In the genomic region with DNA sequence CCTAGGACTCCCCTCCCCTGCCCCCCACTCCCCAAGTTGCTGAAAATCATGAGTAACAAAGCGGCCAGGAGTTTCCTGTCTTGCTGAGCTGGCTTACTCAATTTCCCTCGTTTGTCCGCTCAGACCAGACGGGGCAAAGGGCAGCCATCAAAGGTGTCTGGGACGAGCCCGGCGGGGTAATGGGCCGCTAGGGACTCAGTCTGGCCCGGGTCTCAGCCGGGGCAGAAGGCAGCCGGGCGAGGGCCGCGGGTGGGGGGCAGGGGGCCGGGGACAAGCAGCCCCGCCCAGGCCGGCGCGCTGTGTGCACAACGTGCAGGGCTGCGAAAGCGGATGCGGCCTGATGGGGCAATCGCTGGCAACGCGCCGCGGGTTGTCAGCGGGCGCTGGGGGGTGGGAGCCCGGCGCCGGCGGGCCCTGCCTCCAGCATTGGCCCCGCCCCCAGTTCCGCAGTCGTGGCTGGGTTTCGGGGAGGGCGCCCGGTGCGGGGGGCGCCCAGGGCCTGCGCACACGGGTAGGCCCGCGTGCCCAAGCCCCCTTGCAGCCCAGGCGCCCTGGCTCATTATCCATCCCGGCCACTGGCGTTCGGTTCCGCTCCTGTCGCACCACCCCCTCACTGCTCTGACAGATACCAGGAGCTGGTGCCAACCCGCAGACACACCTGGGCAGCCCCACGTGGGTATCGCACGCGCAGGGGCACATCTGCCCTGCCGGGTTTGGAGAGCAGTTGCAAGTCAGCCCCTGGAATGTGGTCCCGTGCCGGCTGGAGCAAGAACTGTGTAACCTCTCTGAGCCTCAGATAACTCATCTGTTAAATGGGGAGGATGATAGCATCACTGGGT, we compare ENCODE assay signal across 8 cellular contexts. TPM values are rescaled to one million over a fixed set of nuclear protein-coding genes. Genes with fewer than 3 reads are reported as not detected.
DNase-seq lines count a peak whose midpoint lies in the region; ATAC-seq and TF ChIP-seq lines count a peak whose summit lies in the region.

No MANE protein-coding gene starts in this region.

- H3K36me3 ChIP-seq in CD8-positive, alpha-beta memory T cell (ENCODE audit: insufficient read depth, low read length) = no peaks in the 10 kb centered on the region
- no peaks in the 10 kb centered on the region for H3K36me3 ChIP-seq in OCI-LY7 (ENCODE audit: insufficient read depth, low read length)

- H3K4me3 Mint-ChIP-seq in CD8-positive, alpha-beta memory T cell = peak overlapping the region; percentile 78 to 92 (median 82)
- H3K4me3 Mint-ChIP-seq in naive thymus-derived CD8-positive, alpha-beta T cell = peak overlapping the region; percentile 67 to 85 (median 82)

- H2AFZ ChIP-seq in OCI-LY7 (ENCODE audit: low read length) = peak overlapping the region; percentile 57

- no peaks in the 10 kb centered on the region for H3K27me3 ChIP-seq in CD8-positive, alpha-beta memory T cell (ENCODE audit: insufficient read depth, low read length, poor library complexity, severe bottlenecking)

- H3K4me1 Mint-ChIP-seq in CD8-positive, alpha-beta memory T cell = peaks cover 66 to 88% (median 70%) of the 10 kb centered on the region in 3 donors
- peaks cover 46 to 90% (median 88%) of the 10 kb centered on the region in 4 donors for H3K4me1 Mint-ChIP-seq in naive thymus-derived CD8-positive, alpha-beta T cell

- peak; percentile 61 for ATAC-seq in GM19452 (IDR thresholded peaks at IDR 0.05; ENCODE audit: unreplicated experiment)
- peak; percentile 44 for ATAC-seq in HG03571 (IDR thresholded peaks at IDR 0.05; ENCODE audit: unreplicated experiment)
- peak; percentile 71 to 82 for ATAC-seq in naive thymus-derived CD8-positive, alpha-beta T cell

- H3K27me3 Mint-ChIP-seq in CD8-positive, alpha-beta memory T cell = peaks cover 0 to 1% of the 10 kb centered on the region in 2 donors
- no peaks in the 10 kb centered on the region for H3K27me3 Mint-ChIP-seq in naive thymus-derived CD8-positive, alpha-beta T cell

- peak; percentile 80 to 92 (median 89) for DNase-seq in CD8-positive, alpha-beta memory T cell
- peak; percentile 95 for DNase-seq in OCI-LY7 (ENCODE audit: low spot score)
- peak; percentile 85 for DNase-seq in activated T-helper 1 cell treated with Interleukin-2 at 50 U/mL for 16 hours (ENCODE audit: low read depth)
- DNase-seq in fibroblast of gingiva (ENCODE audit: low read depth) = peak; percentile 93
- DNase-seq in naive thymus-derived CD8-positive, alpha-beta T cell = peak; percentile 78 to 93 (median 88)
- DNase-seq in stimulated activated naive CD4-positive, alpha-beta T cell (lab: John Stamatoyannopoulos, UW) = peak; percentile 74 to 88 (median 84)

- no TSS peak for BruUV-seq in OCI-LY7 (replicated peaks; lab: Mats Ljungman, UMichigan)

- H3K9me3 Mint-ChIP-seq in CD8-positive, alpha-beta memory T cell = no peaks in the 10 kb centered on the region
- no peaks in the 10 kb centered on the region for H3K9me3 Mint-ChIP-seq in naive thymus-derived CD8-positive, alpha-beta T cell

- 0 out of 2 replicates have a peak, but pooled peaks have one; percentile 12 for TF ChIP-seq CTCF in OCI-LY7 (conservative IDR thresholded peaks at IDR 0.05; ENCODE audit: low read length)

- CTCF ChIA-PET in CD8-positive, alpha-beta memory T cell (lab: Charles Lee) = interaction anchor here (1.1 to 5.6 kb wide), 10 partner anchors 9 to 272 kb away, joined by 3 to 52 read pairs (median 6); a partner anchor contains a TSS
- CTCF ChIA-PET in OCI-LY7 (lab: Charles Lee; ENCODE audit: unreplicated experiment) = interaction anchor here (0.6 to 2.4 kb wide), 5 partner anchors 12 to 1996 kb away, joined by 3 to 12 read pairs (median 7); a partner anchor contains a TSS

- H3K4me1 ChIP-seq in CD8-positive, alpha-beta memory T cell (ENCODE audit: insufficient read depth, low read length) = peaks cover 89% of the 10 kb centered on the region
- H3K4me1 ChIP-seq in OCI-LY7 (ENCODE audit: insufficient read depth, low read length, poor library complexity, severe bottlenecking) = peaks cover 82% of the 10 kb centered on the region

- peak overlapping the region; percentile 82 for H3K4me2 ChIP-seq in OCI-LY7 (ENCODE audit: low read length)

- peak overlapping the region; percentile 61 for H3K4me3 ChIP-seq in CD8-positive, alpha-beta memory T cell (ENCODE audit: low read length)
- H3K4me3 ChIP-seq in OCI-LY7 (ENCODE audit: low read depth, low read length, poor library complexity, severe bottlenecking) = peak overlapping the region; percentile 66

- POLR2A ChIA-PET in CD8-positive, alpha-beta memory T cell (lab: Charles Lee) = interaction anchor here (0.5 to 3.5 kb wide), 11 partner anchors 9 to 130 kb away, joined by 3 to 30 read pairs (median 4); a partner anchor contains a TSS
- POLR2A ChIA-PET in OCI-LY7 (lab: Charles Lee) = interaction anchor here (0.6 to 6.4 kb wide), 16 partner anchors 10 to 1758 kb away, joined by 3 to 91 read pairs (median 10); a partner anchor contains a TSS
- POLR2A ChIA-PET in naive thymus-derived CD8-positive, alpha-beta T cell (lab: Charles Lee) = interaction anchor here (0.6 to 14.0 kb wide), 18 partner anchors 9 to 234 kb away, joined by 3 to 292 read pairs (median 4); a partner anchor contains a TSS

- H3K36me3 Mint-ChIP-seq in CD8-positive, alpha-beta memory T cell = no peaks in the 10 kb centered on the region
- H3K36me3 Mint-ChIP-seq in naive thymus-derived CD8-positive, alpha-beta T cell = no peaks in the 10 kb centered on the region

- H3K79me2 ChIP-seq in OCI-LY7 (ENCODE audit: insufficient read depth, low read depth, low read length) = no peaks in the 10 kb centered on the region

- no peaks in the 10 kb centered on the region for H3K9me3 ChIP-seq in CD8-positive, alpha-beta memory T cell (ENCODE audit: low read length)
- H3K9me3 ChIP-seq in OCI-LY7 (ENCODE audit: low read length) = no peaks in the 10 kb centered on the region

- H3K9me2 ChIP-seq in OCI-LY7 (ENCODE audit: insufficient read depth, low read length) = no peaks in the 10 kb centered on the region

- H4K20me1 ChIP-seq in OCI-LY7 (ENCODE audit: insufficient read depth, low read length) = no peaks in the 10 kb centered on the region

- H3K27ac ChIP-seq in CD8-positive, alpha-beta memory T cell (ENCODE audit: low read depth, low read length) = peak overlapping the region; percentile 89
- H3K27ac ChIP-seq in OCI-LY7 (ENCODE audit: low read depth, low read length, poor library complexity, severe bottlenecking) = peak overlapping the region; percentile 97

- intact Hi-C loops in OCI-LY7 (cut with micrococcal nuclease; ENCODE audit: unreplicated experiment) = loop anchor here (1.0 to 10.0 kb wide), 6 partner anchors 12 to 465 kb away; a partner anchor contains a TSS

- peak overlapping the region; percentile 76 to 100 (median 99) for H3K27ac Mint-ChIP-seq in CD8-positive, alpha-beta memory T cell
- H3K27ac Mint-ChIP-seq in naive thymus-derived CD8-positive, alpha-beta T cell = peak overlapping the region; percentile 90 to 99 (median 98)

RNA-seq across cellular contexts. Expression of a gene that starts 35.1 kb away (rescaled TPM):
- 10 to 100 TPM; 29.4 to 30.4 TPM for total RNA-seq in CD8-positive, alpha-beta memory T cell
- 28.0 TPM for polyA plus RNA-seq in CD8-positive, alpha-beta memory T cell
- total RNA-seq in OCI-LY7 (2014; rRNA removed; shearing (Covaris generic)) = 22.8 and 27.4 TPM in 2 replicates
- total RNA-seq in OCI-LY7 (2022) = 26.5 and 28.3 TPM in 2 replicates
- 10 to 100 TPM; 25.5 to 27.9 TPM for total RNA-seq in naive thymus-derived CD8-positive, alpha-beta T cell
- 10 to 100 TPM; 13.1 to 25.0 (median 16.6) TPM for polyA plus RNA-seq in naive thymus-derived CD8-positive, alpha-beta T cell

RNA-seq across cellular contexts. Expression of a gene that starts 45.9 kb away (rescaled TPM):
- total RNA-seq in CD8-positive, alpha-beta memory T cell = 100 to 1,000 TPM; 144 to 156 TPM
- polyA plus RNA-seq in CD8-positive, alpha-beta memory T cell = 183 TPM
- total RNA-seq in OCI-LY7 (2014; rRNA removed; shearing (Covaris generic)) = 102 and 105 TPM in 2 replicates
- 32.8 and 91.8 TPM in 2 replicates for total RNA-seq in OCI-LY7 (2022)
- 10 to 100 TPM; 23.8 to 29.6 TPM for total RNA-seq in naive thymus-derived CD8-positive, alpha-beta T cell
- polyA plus RNA-seq in naive thymus-derived CD8-positive, alpha-beta T cell = 100 to 1,000 TPM in 2 of 3 donors, 10 to 100 TPM in 1; 68.0 to 190 (median 189) TPM

Comparison
In these comparisons a context has a peak if more than half of its experiments do, and no peak if none do; other contexts are left out.
1. Peak in every context shown above with its lines: DNase-seq, ATAC-seq, H3K4me3 ChIP-seq and H3K27ac ChIP-seq.